In the genomic region with DNA sequence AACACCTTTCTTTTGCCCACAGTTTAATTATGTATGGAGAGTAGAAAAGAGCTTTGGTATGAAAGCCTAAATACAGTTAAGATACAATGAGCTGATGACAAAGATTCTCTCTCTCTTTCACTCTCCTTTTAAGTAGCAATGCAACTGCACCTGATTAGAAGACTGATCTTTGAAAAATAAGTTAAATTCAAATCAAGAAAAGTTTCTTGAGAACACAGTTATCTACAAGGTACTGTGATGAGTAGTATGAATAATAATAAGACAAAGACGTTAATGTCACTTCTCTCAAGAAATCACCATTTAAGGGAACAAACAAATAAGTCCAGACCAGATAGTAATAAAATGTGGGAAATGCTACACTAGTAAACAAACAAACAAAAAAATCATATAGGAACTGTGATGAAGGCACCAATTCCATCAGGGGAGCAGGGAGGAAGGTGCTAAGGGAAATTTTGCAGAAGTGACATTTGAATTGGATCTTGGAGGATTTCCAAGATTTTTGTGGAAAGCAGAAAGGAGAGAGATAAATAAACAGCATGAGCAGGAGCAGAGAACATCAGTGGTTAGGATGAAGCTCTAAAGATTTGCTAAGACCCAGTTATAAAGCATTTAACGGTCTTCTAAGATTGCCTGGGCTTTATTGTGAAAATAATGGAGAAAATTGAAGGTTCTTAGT, we compare ENCODE assay signal across 1 cellular context.
TF ChIP-seq lines count a peak whose summit lies in the region.

No MANE protein-coding gene starts in this region.

TF ChIP-seq in WTC11, 78 proteins besides CTCF, POLR2A, EP300 and RAD21 (continued from another document):
- TF ChIP-seq E2F4 (CRISPR knock-in tag; IDR thresholded peaks at IDR 0.05; ENCODE audit: borderline replicate concordance, low read depth), result no peak
- no peak for TF ChIP-seq GRHL2 (CRISPR knock-in tag; IDR thresholded peaks at IDR 0.05; ENCODE audit: insufficient replicate concordance, severe bottlenecking)
- no peak for TF ChIP-seq NFE2L1 (CRISPR knock-in tag; IDR thresholded peaks at IDR 0.05)
- no peak for TF ChIP-seq GABPB1 (CRISPR knock-in tag; IDR thresholded peaks at IDR 0.05)
- no peak for TF ChIP-seq HMGA2 (CRISPR knock-in tag; IDR thresholded peaks at IDR 0.05)
